In genomic region chr2:1698188-1698945, GRCh38 we compare ENCODE assay signal across 20 cellular contexts. TPM values are rescaled to one million over a fixed set of nuclear protein-coding genes. Genes with fewer than 3 reads are reported as not detected.
A peak's percentile ranks its signal among the peaks of the same experiment; 100 is the strongest.
DNase-seq lines count a peak whose midpoint lies in the region; FAIRE-seq and TF ChIP-seq lines count a peak whose summit lies in the region.
"Had no signal": no experiment of that assay in that cellular context is flagged by ENCODE, and none has a peak within 500 bp of the region (broad histone marks: within the 10 kb centered on the region; RNA-seq: fewer than 3 reads in every experiment).

No MANE protein-coding gene starts in this region.

- no peak for TF ChIP-seq CTCF in RWPE1 (conservative IDR thresholded peaks at IDR 0.05; ENCODE audit: low read depth)
- TF ChIP-seq CTCF in right atrium auricular region (IDR thresholded peaks at IDR 0.05) = no peak
- TF ChIP-seq CTCF in osteoblast (IDR thresholded peaks at IDR 0.05; ENCODE audit: extremely low read depth, low read depth, low read length) = no peak
- no peak for TF ChIP-seq CTCF in Peyer's patch (IDR thresholded peaks at IDR 0.05)
- TF ChIP-seq CTCF in CD14-positive monocyte (IDR thresholded peaks at IDR 0.05) = no peak
- no peak for TF ChIP-seq CTCF in D721Med (IDR thresholded peaks at IDR 0.05; ENCODE audit: insufficient read depth, missing control alignments)

- H3K4me3 Mint-ChIP-seq in CD4-positive, alpha-beta memory T cell = no peak overlapping the region
- no peak overlapping the region for H3K4me3 Mint-ChIP-seq in CD14-positive monocyte
- H3K4me3 Mint-ChIP-seq: activated CD4-positive, alpha-beta memory T cell treated with anti-CD3 and anti-CD28 coated beads, Interleukin-2, amount 10 ng/mL, durations not matched to agents 7 days and 5 days; T-cell had no signal

- peak; percentile 93 for DNase-seq in DMS79 (lab: John Stamatoyannopoulos, UW)
- no peak for DNase-seq in RWPE1 (ENCODE audit: low spot score)
- peak; percentile 28 for DNase-seq in right atrium auricular region (ENCODE audit: low spot score)
- DNase-seq in osteoblast (ENCODE audit: insufficient read length, low spot score, missing footprints) = peak; percentile 21
- DNase-seq in CD4-positive, alpha-beta memory T cell = no peak
- no peak for DNase-seq in Peyer's patch
- no peak for DNase-seq in CD14-positive monocyte (ENCODE audit: low spot score)
- DNase-seq in D721Med (ENCODE audit: insufficient read length, low spot score) = no peak
- DNase-seq: activated CD4-positive, alpha-beta memory T cell treated with anti-CD3 and anti-CD28 coated beads, Interleukin-2, amount 10 ng/mL, durations not matched to agents 7 days and 5 days; activated T-cell treated with anti-CD3 and anti-CD28 coated beads, Interleukin-2, amount 50 U/mL, for 48 hours; effector CD8-positive, alpha-beta T cell; KBM-7; NCI-H2171; pancreas; spleen; T-cell; WERI-Rb-1 had no signal

- no peaks in the 10 kb centered on the region for H3K27me3 Mint-ChIP-seq in CD4-positive, alpha-beta memory T cell
- no peaks in the 10 kb centered on the region for H3K27me3 Mint-ChIP-seq in CD14-positive monocyte (ENCODE audit: low read depth in 3 of 3)
- H3K27me3 Mint-ChIP-seq: activated CD4-positive, alpha-beta memory T cell treated with anti-CD3 and anti-CD28 coated beads, Interleukin-2, amount 10 ng/mL, durations not matched to agents 7 days and 5 days had no signal

- H3K9me3 Mint-ChIP-seq in CD4-positive, alpha-beta memory T cell = peaks cover 0 to 20% (median 6%) of the 10 kb centered on the region in 8 donors
- peaks cover 0 to 9% (median 3%) of the 10 kb centered on the region in 7 donors for H3K9me3 Mint-ChIP-seq in CD14-positive monocyte
- H3K9me3 Mint-ChIP-seq: activated CD4-positive, alpha-beta memory T cell treated with anti-CD3 and anti-CD28 coated beads, Interleukin-2, amount 10 ng/mL, durations not matched to agents 7 days and 5 days had no signal

- CTCF ChIA-PET in RWPE1 (lab: Yijun Ruan, JAX) = no interaction called here
- CTCF ChIA-PET in CD4-positive, alpha-beta memory T cell (lab: Charles Lee; ENCODE audit: partially characterized antibody) = no interaction called here

- no peak overlapping the region for H3K4me2 ChIP-seq in osteoblast (ENCODE audit: insufficient read depth, low read length)

- H3K27me3 ChIP-seq in right atrium auricular region = no peaks in the 10 kb centered on the region
- H3K27me3 ChIP-seq in osteoblast (ENCODE audit: insufficient read depth, low read length) = no peaks in the 10 kb centered on the region
- H3K27me3 ChIP-seq in CD4-positive, alpha-beta memory T cell (ENCODE audit: insufficient read depth, low read length) = no peaks in the 10 kb centered on the region
- no peaks in the 10 kb centered on the region for H3K27me3 ChIP-seq in Peyer's patch
- H3K27me3 ChIP-seq: heart left ventricle, pancreas, spleen had no signal

- no peak overlapping the region for H2AFZ ChIP-seq in osteoblast (ENCODE audit: low read length)

- H3K27ac ChIP-seq in RWPE1 (peak overlapping the region; percentile 53), right atrium auricular region (no peak overlapping the region), osteoblast (ENCODE audit: low read depth, low read length) (no peak overlapping the region), Peyer's patch (no peak overlapping the region)
- H3K27ac ChIP-seq in CD4-positive, alpha-beta memory T cell (ENCODE audit: low read depth, low read length) = no peak overlapping the region
- H3K27ac ChIP-seq: pancreas, spleen, WERI-Rb-1 had no signal

- no peaks in the 10 kb centered on the region for H3K36me3 Mint-ChIP-seq in CD4-positive, alpha-beta memory T cell
- no peaks in the 10 kb centered on the region for H3K36me3 Mint-ChIP-seq in CD14-positive monocyte
- H3K36me3 Mint-ChIP-seq: T-cell had no signal

- H3K36me3 ChIP-seq in right atrium auricular region (no peaks in the 10 kb centered on the region), osteoblast (ENCODE audit: insufficient read depth, low read length) (peaks cover 5% of the 10 kb centered on the region), Peyer's patch (no peaks in the 10 kb centered on the region)
- H3K36me3 ChIP-seq in CD4-positive, alpha-beta memory T cell (ENCODE audit: insufficient read depth, low read length) = no peaks in the 10 kb centered on the region
- H3K36me3 ChIP-seq: heart left ventricle, pancreas, spleen, WERI-Rb-1 had no signal

- no peak overlapping the region for H3K4me3 ChIP-seq in right atrium auricular region
- H3K4me3 ChIP-seq in osteoblast (ENCODE audit: insufficient read depth, low read length) = no peak overlapping the region
- H3K4me3 ChIP-seq in CD4-positive, alpha-beta memory T cell (ENCODE audit: low read length in 2 of 2) = no peak overlapping the region
- H3K4me3 ChIP-seq in Peyer's patch = no peak overlapping the region
- H3K4me3 ChIP-seq: heart left ventricle, pancreas, spleen had no signal

- no peaks in the 10 kb centered on the region for H3K9me3 ChIP-seq in right atrium auricular region
- H3K9me3 ChIP-seq in osteoblast (ENCODE audit: low read depth, low read length) = no peaks in the 10 kb centered on the region
- H3K9me3 ChIP-seq in CD4-positive, alpha-beta memory T cell (ENCODE audit: control insufficient read depth in 1 of 2, low read length in 2 of 2) = peaks cover 0 to 6% of the 10 kb centered on the region in 2 donors
- no peaks in the 10 kb centered on the region for H3K9me3 ChIP-seq in Peyer's patch
- H3K9me3 ChIP-seq: pancreas had no signal

- H3K4me1 ChIP-seq in right atrium auricular region (peaks cover 0 to 10% of the 10 kb centered on the region in 2 donors), osteoblast (ENCODE audit: insufficient read depth, low read length) (no peaks in the 10 kb centered on the region), Peyer's patch (no peaks in the 10 kb centered on the region)
- no peaks in the 10 kb centered on the region for H3K4me1 ChIP-seq in CD4-positive, alpha-beta memory T cell (ENCODE audit: insufficient read depth, low read length)
- H3K4me1 ChIP-seq: pancreas had no signal

- H3K4me1 Mint-ChIP-seq in CD4-positive, alpha-beta memory T cell = no peaks in the 10 kb centered on the region
- H3K4me1 Mint-ChIP-seq in CD14-positive monocyte = no peaks in the 10 kb centered on the region
- H3K4me1 Mint-ChIP-seq: activated CD4-positive, alpha-beta memory T cell treated with anti-CD3 and anti-CD28 coated beads, Interleukin-2, amount 10 ng/mL, durations not matched to agents 7 days and 5 days; T-cell had no signal

- POLR2A ChIA-PET in RWPE1 (lab: Yijun Ruan, JAX; ENCODE audit: low non-redundant PET) = no interaction called here
- POLR2A ChIA-PET in CD4-positive, alpha-beta memory T cell (lab: Charles Lee; ENCODE audit: partially characterized antibody) = no interaction called here

- no peak for TF ChIP-seq POLR2A in Peyer's patch (IDR thresholded peaks at IDR 0.05)

- peaks cover 70% of the 10 kb centered on the region for H3K79me2 ChIP-seq in osteoblast (ENCODE audit: insufficient read depth, low read length)

- intact Hi-C loops in CD4-positive, alpha-beta memory T cell (cut with micrococcal nuclease) = no loop called here
- intact Hi-C loops in CD14-positive monocyte (cut with micrococcal nuclease) = no loop called here

- H4K20me1 ChIP-seq in osteoblast (ENCODE audit: insufficient read depth, low read length) = peaks cover 62% of the 10 kb centered on the region

- no peak overlapping the region for H3K27ac Mint-ChIP-seq in CD4-positive, alpha-beta memory T cell
- no peak overlapping the region for H3K27ac Mint-ChIP-seq in CD14-positive monocyte
- H3K27ac Mint-ChIP-seq: activated CD4-positive, alpha-beta memory T cell treated with anti-CD3 and anti-CD28 coated beads, Interleukin-2, amount 10 ng/mL, durations not matched to agents 7 days and 5 days; T-cell had no signal

- no peak for FAIRE-seq in D721Med (lab: Jason Lieb, UNC)
- FAIRE-seq: kidney, pancreas, urothelium cell line had no signal

RNA-seq across cellular contexts. Expression of gene PXDN, which starts 45.9 kb away (rescaled TPM):
- total RNA-seq in right atrium auricular region = 10 to 100 TPM; 25.4 to 26.9 TPM
- 307 and 324 TPM in 2 replicates for total RNA-seq in osteoblast
- not detected for total RNA-seq in CD4-positive, alpha-beta memory T cell
- polyA plus RNA-seq in CD4-positive, alpha-beta memory T cell = under 1 TPM in 1 of 2 donors, not detected in 1; 0.79 TPM
- total RNA-seq in Peyer's patch = 100 to 1,000 TPM in 1 of 4 donors, 10 to 100 TPM in 2, 1 to 10 TPM in 1; 7.5 to 148 (median 21.0) TPM
- not detected for polyA plus RNA-seq in CD14-positive monocyte
- total RNA-seq: activated CD4-positive, alpha-beta memory T cell treated with anti-CD3 and anti-CD28 coated beads, Interleukin-2, amount 10 ng/mL, durations not matched to agents 7 days and 5 days had no signal

Comparison
In these comparisons a context has a peak if more than half of its experiments do, and no peak if none do; other contexts are left out.
1. DNase-seq: peak in DMS79 (single experiment), right atrium auricular region (single experiment) and osteoblast (single experiment); none in RWPE1 (single experiment), CD4-positive, alpha-beta memory T cell (0 of 5), Peyer's patch (0 of 3), CD14-positive monocyte (single experiment) and D721Med (single experiment).
2. RNA of gene PXDN, which starts 45.9 kb away (total RNA-seq): 307 to 324 TPM in osteoblast, 25.4 to 26.9 TPM in right atrium auricular region and 7.5 to 148 TPM in Peyer's patch; not detected in CD4-positive, alpha-beta memory T cell; every median in the first group is over 4 times any median in the second.